Comparison of ENCODE assay signal across 17 cellular contexts in the genomic region with DNA sequence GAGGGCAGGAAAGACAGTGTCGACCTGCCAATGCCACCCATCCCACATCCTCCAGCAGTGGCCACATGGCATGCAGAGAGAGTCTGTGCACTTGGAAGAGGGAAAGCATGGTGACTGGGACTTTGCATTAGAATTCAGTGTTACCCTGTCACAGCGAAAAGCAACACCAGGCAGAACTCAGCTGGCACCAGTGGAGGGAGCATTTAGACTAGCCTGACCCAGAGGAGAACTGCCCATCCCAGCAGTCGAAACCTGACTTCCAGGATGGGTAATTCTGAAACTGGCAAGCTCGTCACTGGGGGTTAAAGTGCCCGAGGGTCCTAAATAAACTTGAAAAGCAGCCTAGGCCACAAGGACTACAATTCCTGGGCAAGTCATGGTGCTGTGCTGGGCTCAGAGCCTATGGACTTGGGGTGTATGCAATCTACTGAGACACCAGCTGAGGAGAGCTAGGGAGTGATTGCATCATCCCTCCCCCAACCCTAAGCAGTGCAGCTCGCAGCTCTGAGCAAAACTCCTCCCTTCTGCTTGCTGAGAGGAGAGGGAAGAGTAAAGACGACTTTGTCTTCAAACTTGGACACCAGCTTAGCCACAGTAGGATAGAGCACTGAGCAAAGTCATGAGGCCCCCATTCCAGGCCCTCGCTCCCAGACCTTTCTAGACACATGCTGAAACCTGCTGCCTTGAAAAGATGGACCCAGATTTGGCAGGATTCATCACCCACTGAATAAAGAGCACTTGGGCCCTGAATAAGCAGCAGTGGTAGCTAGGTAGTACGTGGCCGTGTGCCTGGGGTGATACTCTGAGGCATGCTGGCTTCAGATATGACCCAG.
DNase-seq lines count a peak whose midpoint lies in the region; ATAC-seq and TF ChIP-seq lines count a peak whose summit lies in the region.
"Had no signal": no experiment of that assay in that cellular context is flagged by ENCODE, and none has a peak within 500 bp of the region (broad histone marks: within the 10 kb centered on the region; RNA-seq: fewer than 3 reads in every experiment).

No MANE protein-coding gene starts in this region.

- POLR2A ChIA-PET in IMR-90 (lab: Charles Lee; ENCODE audit: unreplicated experiment) = no interaction called here

- H3K36me3 ChIP-seq in IMR-90 (ENCODE audit: control insufficient read depth, insufficient read depth, low read length) = no peaks in the 10 kb centered on the region
- H3K36me3 ChIP-seq: BE2C had no signal

- H3K23ac ChIP-seq in IMR-90 (ENCODE audit: low read depth, low read length) = no peak overlapping the region

- in situ Hi-C loops in IMR-90 (cut with MboI; ENCODE audit: low sequenced_read_pairs) (loop anchor here (25.0 kb wide), 1 partner anchor 101 kb away; no protein-coding TSS in a partner anchor), astrocyte of the spinal cord (cut with HindIII; ENCODE audit: low sequenced_read_pairs) (no loop called here)

- no peak overlapping the region for H2AFZ ChIP-seq in IMR-90 (replicated peaks; ENCODE audit: low read length, poor library complexity)

- no peaks in the 10 kb centered on the region for H3K9me3 ChIP-seq in IMR-90 (ENCODE audit: control insufficient read depth, insufficient read depth, low read length)
- H3K9me3 ChIP-seq: BE2C, suprapubic skin had no signal

- H3K9me1 ChIP-seq in IMR-90 (ENCODE audit: insufficient read depth, low read length) = peaks cover 10% of the 10 kb centered on the region

- no peaks in the 10 kb centered on the region; the same call in 1 of the 2 replicates for H3K4me1 ChIP-seq in IMR-90 (ENCODE audit: control insufficient read depth, insufficient read depth, low read length)

- no TSS peak for BruUV-seq in IMR-90 (replicated peaks; lab: Mats Ljungman, UMichigan)

- no peak overlapping the region; the same call in 1 of the 2 replicates for H3K18ac ChIP-seq in IMR-90 (ENCODE audit: low read depth, low read length)

- no peak overlapping the region for H3K4me2 ChIP-seq in IMR-90 (ENCODE audit: low read depth, low read length)

- H2BK120ac ChIP-seq in IMR-90 (ENCODE audit: low read depth, low read length) = peak overlapping the region; percentile 50

- intact Hi-C loops in IMR-90 (cut with micrococcal nuclease) = no loop called here

- peak overlapping the region; percentile 40; the same call in 1 of the 2 replicates for H3K4ac ChIP-seq in IMR-90 (ENCODE audit: low read depth, low read length)

- H4K8ac ChIP-seq in IMR-90 (ENCODE audit: low read depth in 2 of 2, low read length in 2 of 2) = peak overlapping the region in 1 of 2 experiments; percentile 80; a peak in 1 of 4 replicates

- dilution Hi-C loops in IMR-90 (cut with HindIII; ENCODE audit: low sequenced_read_pairs, unreplicated experiment) = no loop called here

- no peak overlapping the region for H2BK5ac ChIP-seq in IMR-90 (ENCODE audit: low read depth, low read length, poor library complexity, severe bottlenecking)

- no peak overlapping the region for H3K27ac ChIP-seq in IMR-90 (ENCODE audit: insufficient read depth, low read length)
- H3K27ac ChIP-seq: coronary artery, suprapubic skin, VCaP had no signal

- no peak overlapping the region for H3K4me3 ChIP-seq in IMR-90 (ENCODE audit: insufficient read depth, low read depth, low read length)
- H3K4me3 ChIP-seq in astrocyte of the spinal cord (ENCODE audit: low read depth, low read length) = no peak overlapping the region
- H3K4me3 ChIP-seq: coronary artery, suprapubic skin had no signal

- peak overlapping the region; percentile 0; the same call in 1 of the 3 replicates for H2BK15ac ChIP-seq in IMR-90 (ENCODE audit: low read depth, low read length)

- H2BK20ac ChIP-seq in IMR-90 (ENCODE audit: low read depth, low read length) = no peak overlapping the region

- CTCF ChIA-PET in IMR-90 (lab: Yijun Ruan, JAX) = interaction anchor here (0.5 to 0.6 kb wide), 2 partner anchors 68 to 209 kb away, joined by 3 to 5 read pairs; a partner anchor contains a TSS

- no peak overlapping the region; the same call in 1 of the 2 replicates for H4K5ac ChIP-seq in IMR-90 (ENCODE audit: low read depth, low read length)

- 100% methylated on average over 3 of the region's 10 CpGs; no CpG with 5 or more reads in 1 of the 2 experiments for WGBS in IMR-90 (ENCODE audit: extremely low coverage in 2 of 2, insufficient read length in 1 of 2), 2 experiments

- no peak overlapping the region for H2AK9ac ChIP-seq in IMR-90 (replicated peaks; ENCODE audit: low read depth, low read length, poor library complexity)

- no peak for TF ChIP-seq CTCF in IMR-90 (conservative IDR thresholded peaks at IDR 0.05; ENCODE audit: low read depth, low read length)
- TF ChIP-seq CTCF in astrocyte of the spinal cord (IDR thresholded peaks at IDR 0.05; ENCODE audit: low read depth, low read length) = no peak

- H3K27me3 ChIP-seq in IMR-90 (ENCODE audit: control insufficient read depth, insufficient read depth, low read length) = no peaks in the 10 kb centered on the region
- H3K27me3 ChIP-seq: BE2C, suprapubic skin had no signal

- no peaks in the 10 kb centered on the region for H3K79me1 ChIP-seq in IMR-90 (ENCODE audit: low read depth in 1 of 2, low read length in 2 of 2)

- H4K91ac ChIP-seq in IMR-90 (ENCODE audit: insufficient read depth, low read depth, low read length) = peak overlapping the region; percentile 28; the same call in 1 of the 2 replicates

- peak; percentile 62 for ATAC-seq in IMR-90 (ENCODE audit: low read depth)
- ATAC-seq in GM21360 (IDR thresholded peaks at IDR 0.05; ENCODE audit: unreplicated experiment) = no peak
- no peak for ATAC-seq in HG03135 (IDR thresholded peaks at IDR 0.05; ENCODE audit: unreplicated experiment)

- no peaks in the 10 kb centered on the region for H4K20me1 ChIP-seq in IMR-90 (ENCODE audit: insufficient read depth, low read length)

- no peak overlapping the region for H3K56ac ChIP-seq in IMR-90 (ENCODE audit: extremely low read depth, insufficient read depth, low read length)

- H2AK5ac ChIP-seq in IMR-90 (ENCODE audit: low read depth, low read length) = peak overlapping the region; percentile 24; the same call in 1 of the 2 replicates

- TF ChIP-seq RAD21 in IMR-90 (IDR thresholded peaks at IDR 0.05; ENCODE audit: low read length) = no peak

- no peak overlapping the region for H3K9ac ChIP-seq in IMR-90 (ENCODE audit: low read depth, low read length)

- TF ChIP-seq POLR2A in IMR-90 (IDR thresholded peaks at IDR 0.05; ENCODE audit: low read depth, low read length) = no peak

- H3K14ac ChIP-seq in IMR-90 (replicated peaks; ENCODE audit: low read depth, low read length) = peak overlapping the region; percentile 48; the same call in 1 of the 2 replicates

- DNase-seq in EH (ENCODE audit: low read depth) (peak; percentile 7), IMR-90 (peak; percentile 55), astrocyte of the spinal cord (ENCODE audit: low read depth, low spot score) (peak; percentile 7), iris pigment epithelial cell (ENCODE audit: low read depth) (peak; percentile 65), NCI-H2081 treated with DMSO at 0.1 percent for 48 hours (lab: John Stamatoyannopoulos, UW) (no peak)
- DNase-seq: aorta, BE2C, Calu3, kidney, NCI-H2107, NCI-H69, SW 1271 had no signal

TF ChIP-seq in IMR-90, 13 proteins besides CTCF, POLR2A, EP300 and RAD21:
- TF ChIP-seq CEBPB (IDR thresholded peaks at IDR 0.05; ENCODE audit: low read depth, low read length) = peak; percentile 91
- TF ChIP-seq, protein P1, sequence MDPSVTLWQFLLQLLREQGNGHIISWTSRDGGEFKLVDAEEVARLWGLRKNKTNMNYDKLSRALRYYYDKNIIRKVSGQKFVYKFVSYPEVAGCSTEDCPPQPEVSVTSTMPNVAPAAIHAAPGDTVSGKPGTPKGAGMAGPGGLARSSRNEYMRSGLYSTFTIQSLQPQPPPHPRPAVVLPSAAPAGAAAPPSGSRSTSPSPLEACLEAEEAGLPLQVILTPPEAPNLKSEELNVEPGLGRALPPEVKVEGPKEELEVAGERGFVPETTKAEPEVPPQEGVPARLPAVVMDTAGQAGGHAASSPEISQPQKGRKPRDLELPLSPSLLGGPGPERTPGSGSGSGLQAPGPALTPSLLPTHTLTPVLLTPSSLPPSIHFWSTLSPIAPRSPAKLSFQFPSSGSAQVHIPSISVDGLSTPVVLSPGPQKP (IDR thresholded peaks at IDR 0.05; ENCODE audit: borderline replicate concordance, low read depth, low read length) = no peak
